ENCODE assay signal across 9 cellular contexts in genomic region chr17:50625032-50625871, GRCh38. TPM values are rescaled to one million over a fixed set of nuclear protein-coding genes. Genes with fewer than 3 reads are reported as not detected.
DNase-seq lines count a peak whose midpoint lies in the region; ATAC-seq and TF ChIP-seq lines count a peak whose summit lies in the region.
"Had no signal": no experiment of that assay in that cellular context is flagged by ENCODE, and none has a peak within 500 bp of the region (broad histone marks: within the 10 kb centered on the region; RNA-seq: fewer than 3 reads in every experiment).

No MANE protein-coding gene starts in this region.

- no peak overlapping the region for H2AFZ ChIP-seq in HCT116 (ENCODE audit: low read depth, low read length, poor library complexity, severe bottlenecking)

- TF ChIP-seq CTCF in HCT116 (IDR thresholded peaks at IDR 0.05 in 2 of 3, conservative IDR thresholded peaks at IDR 0.05 in 1 of 3; ENCODE audit: borderline replicate concordance in 1 of 3, insufficient read depth in 1 of 3, low read depth in 2 of 3, low read length in 2 of 3): no peak
- TF ChIP-seq CTCF in WERI-Rb-1 (IDR thresholded peaks at IDR 0.05; ENCODE audit: low read depth, low read length): no peak
- no peak for TF ChIP-seq CTCF in upper lobe of right lung (IDR thresholded peaks at IDR 0.05)

- no peak for TF ChIP-seq POLR2A in HCT116 (IDR thresholded peaks at IDR 0.05; ENCODE audit: borderline replicate concordance, extremely low read depth, insufficient read depth, insufficient read length)

- POLR2A ChIA-PET in HCT116 (lab: Charles Lee): interaction anchor here (1.2 kb wide), 1 partner anchor 14 kb away, joined by 4 read pairs; no protein-coding TSS in a partner anchor

- RAD21 ChIA-PET in HCT116 (lab: Charles Lee; ENCODE audit: low non-redundant PET in 1 of 2, low total read pairs in 2 of 2, uncharacterized antibody in 2 of 2, unreplicated experiment in 2 of 2): interaction anchor here (1.0 to 1.7 kb wide), 9 partner anchors 65 to 158 kb away, joined by 3 to 17 read pairs (median 4); partner anchors contain the start of genes SPATA20 (in 2 of the 2) and CACNA1G (in 1 of the 2)

- no peaks in the 10 kb centered on the region for H3K79me2 ChIP-seq in HCT116 (ENCODE audit: insufficient read depth, low read length)

- no peak for TF ChIP-seq RAD21 in HCT116 (IDR thresholded peaks at IDR 0.05; ENCODE audit: low read depth)

- ATAC-seq in HCT116: no peak
- peak; percentile 3 for ATAC-seq in upper lobe of right lung
- ATAC-seq in HG02938 (IDR thresholded peaks at IDR 0.05; ENCODE audit: unreplicated experiment): no peak
- no peak for ATAC-seq in aorta (ENCODE audit: low FRiP score)

- peak overlapping the region; percentile 9; the same call in 1 of the 2 replicates for H3K27ac ChIP-seq in HCT116 (ENCODE audit: low read depth, low read length)
- peak overlapping the region; percentile 91 for H3K27ac ChIP-seq in WERI-Rb-1
- H3K27ac ChIP-seq in upper lobe of right lung: no peak overlapping the region
- H3K27ac ChIP-seq in aorta (ENCODE audit: low read depth in 1 of 2, low read length in 2 of 2): no peak overlapping the region

- H3K4me3 ChIP-seq in HCT116 (replicated peaks in 1 of 2; ENCODE audit: low read depth in 1 of 2, low read length in 2 of 2) (no peak overlapping the region), WERI-Rb-1 (ENCODE audit: low read depth, low read length) (no peak overlapping the region), upper lobe of right lung (no peak overlapping the region), aorta (ENCODE audit: low read length in 2 of 2) (no peak overlapping the region)

- DNase-seq in HCT116 (ENCODE audit: low read depth, low spot score) (no peak), WERI-Rb-1 (no peak), left kidney (ENCODE audit: low read depth, low spot score) (peak; percentile 46), upper lobe of right lung (no peak), hypothalamus (lab: John Stamatoyannopoulos, UW) (no peak), aorta (no peak)
- DNase-seq: NCI-H2227 treated with DMSO at 0.1 percent for 48 hours, NCI-H524 treated with DMSO at 0.1 percent for 48 hours had no signal

- no peaks in the 10 kb centered on the region for H4K20me1 ChIP-seq in HCT116 (ENCODE audit: insufficient read depth)

- no peaks in the 10 kb centered on the region for H3K9me2 ChIP-seq in HCT116 (ENCODE audit: insufficient read depth)

- H3K27me3 ChIP-seq in HCT116 (ENCODE audit: insufficient read depth, low read length): no peaks in the 10 kb centered on the region
- H3K27me3 ChIP-seq in WERI-Rb-1 (ENCODE audit: insufficient read depth, low read depth, severe bottlenecking): no peaks in the 10 kb centered on the region
- H3K27me3 ChIP-seq in upper lobe of right lung: peaks cover 24% of the 10 kb centered on the region
- H3K27me3 ChIP-seq in aorta (ENCODE audit: control insufficient read depth in 1 of 2, insufficient read depth in 2 of 2, low read length in 1 of 2): no peaks in the 10 kb centered on the region

- H3K36me3 ChIP-seq in HCT116 (ENCODE audit: control insufficient read depth in 1 of 2, insufficient read depth in 2 of 2, low read length in 2 of 2) (no peaks in the 10 kb centered on the region), WERI-Rb-1 (peaks cover 49% of the 10 kb centered on the region), upper lobe of right lung (no peaks in the 10 kb centered on the region), aorta (ENCODE audit: control insufficient read depth in 1 of 2, insufficient read depth in 2 of 2, low read length in 1 of 2) (no peaks in the 10 kb centered on the region)

- H3K9me3 ChIP-seq in HCT116 (ENCODE audit: control insufficient read depth in 1 of 2, insufficient read depth in 1 of 2, low read depth in 1 of 2, low read length in 2 of 2) (no peaks in the 10 kb centered on the region), WERI-Rb-1 (ENCODE audit: severe bottlenecking) (no peaks in the 10 kb centered on the region), upper lobe of right lung (no peaks in the 10 kb centered on the region), aorta (ENCODE audit: control insufficient read depth, low read length) (no peaks in the 10 kb centered on the region)

- intact Hi-C loops in HCT116 (cut with micrococcal nuclease) (no loop called here), upper lobe of right lung (cut with DNase I) (loop anchor here (5.0 kb wide), 1 partner anchor 73 kb away; no protein-coding TSS in a partner anchor), aorta (cut with DNase I) (loop anchor here in 1 of 2 donors (5.0 kb wide), 1 partner anchor 143 kb away; no protein-coding TSS in a partner anchor)

- 81 to 86% methylated on average over 19 of the region's 19 CpGs for WGBS in aorta, 2 donors

- H3K4me1 ChIP-seq in HCT116 (ENCODE audit: control insufficient read depth in 1 of 2, insufficient read depth in 2 of 2, low read length in 2 of 2) (peaks cover 3 to 23% of the 10 kb centered on the region in 2 experiments; a peak in 3 of 4 replicates), upper lobe of right lung (peaks cover 6% of the 10 kb centered on the region), aorta (ENCODE audit: control insufficient read depth in 1 of 2, insufficient read depth in 2 of 2, low read length in 2 of 2) (no peaks in the 10 kb centered on the region)

- BruUV-seq in HCT116 (replicated peaks; lab: Mats Ljungman, UMichigan): no TSS peak

- H3K9ac ChIP-seq in HCT116 (ENCODE audit: low read length): no peak overlapping the region

- CTCF ChIA-PET in HCT116 (lab: Charles Lee): interaction anchor here (1.0 to 3.7 kb wide), 22 partner anchors 8 to 146 kb away, joined by 3 to 63 read pairs (median 5); partner anchors contain the start of genes CACNA1G and SPATA20

- no peak overlapping the region for H3K4me2 ChIP-seq in HCT116 (ENCODE audit: low read length)

TF ChIP-seq in HCT116, 20 proteins besides CTCF, POLR2A, EP300 and RAD21:
- TF ChIP-seq EGR1 (IDR thresholded peaks at IDR 0.05; ENCODE audit: low read depth) (no peak), ZNF274 (IDR thresholded peaks at IDR 0.05; ENCODE audit: low read depth, low read length) (no peak), TCF7L2 (IDR thresholded peaks at IDR 0.05; ENCODE audit: borderline replicate concordance, extremely low read depth, insufficient read depth, insufficient read length) (no peak), MAX (IDR thresholded peaks at IDR 0.05) (no peak), YY1 (IDR thresholded peaks at IDR 0.05; ENCODE audit: extremely low read depth, insufficient replicate concordance, low read depth, low read length) (no peak), ELF1 (IDR thresholded peaks at IDR 0.05; ENCODE audit: borderline replicate concordance, low read depth) (no peak), JUND (IDR thresholded peaks at IDR 0.05) (no peak), SIN3A (IDR thresholded peaks at IDR 0.05; ENCODE audit: low read depth) (no peak), EZH2phosphoT487 (IDR thresholded peaks at IDR 0.05; ENCODE audit: borderline replicate concordance) (no peak), REST (IDR thresholded peaks at IDR 0.05; ENCODE audit: low read depth) (no peak)

RNA-seq across cellular contexts. Expression of gene ABCC3, which starts 9.4 kb away (rescaled TPM):
- total RNA-seq in HCT116 (2021; ENCODE audit: unreplicated experiment) (66.2 TPM), upper lobe of right lung (65.4 TPM), aorta (10 to 100 TPM; 25.7 to 54.9 TPM)
- polyA plus RNA-seq in HCT116 (2012): 40.1 and 55.8 TPM in 2 replicates
- 100 to 1,000 TPM in 1 of 2 donors, 1 to 10 TPM in 1; 9.9 to 145 TPM for polyA plus RNA-seq in aorta

Comparison
In these comparisons a context has a peak if more than half of its experiments do, and no peak if none do; other contexts are left out.
1. H3K27ac ChIP-seq: peak in HCT116 (single experiment) and WERI-Rb-1 (single experiment); none in upper lobe of right lung (single experiment) and aorta (0 of 2).